7 cellular contexts compared by ENCODE assay signal in the genomic region with DNA sequence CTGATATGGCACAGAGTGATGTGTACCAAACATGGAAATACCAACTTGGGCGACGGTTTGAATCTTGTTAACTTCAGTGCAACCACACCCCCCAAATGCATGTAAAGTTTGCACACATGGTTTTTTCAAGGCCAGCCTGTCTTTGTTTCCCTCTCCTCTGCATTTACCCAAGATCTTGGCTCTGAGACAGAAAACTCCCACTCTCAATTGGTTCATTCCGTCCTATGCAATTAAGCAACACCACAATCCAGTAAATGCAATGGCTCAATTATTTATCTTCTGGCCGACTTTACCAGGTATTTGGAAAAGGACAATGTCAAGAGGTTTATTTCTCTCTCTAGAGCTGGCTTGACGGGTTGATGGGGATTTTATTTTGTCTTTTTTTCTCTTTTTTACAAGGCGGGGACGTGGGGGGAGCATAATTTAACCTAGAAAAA. TPM values are rescaled to one million over a fixed set of nuclear protein-coding genes. Genes with fewer than 3 reads are reported as not detected.
DNase-seq lines count a peak whose midpoint lies in the region; ATAC-seq, FAIRE-seq and TF ChIP-seq lines count a peak whose summit lies in the region.

No MANE protein-coding gene starts in this region.

- TF ChIP-seq CTCF in GM23338 (conservative IDR thresholded peaks at IDR 0.05; ENCODE audit: low read depth in 2 of 2), result no peak
- no peak for TF ChIP-seq CTCF in brain microvascular endothelial cell (IDR thresholded peaks at IDR 0.05; ENCODE audit: low read depth, low read length, missing control alignments)
- no peak for TF ChIP-seq CTCF in left lung (IDR thresholded peaks at IDR 0.05)
- TF ChIP-seq CTCF in tibial nerve (IDR thresholded peaks at IDR 0.05), result no peak

- peaks cover 29% of the 10 kb centered on the region for H3K4me1 ChIP-seq in GM23338 (ENCODE audit: insufficient read depth)
- H3K4me1 ChIP-seq in left lung, result peaks cover 23 to 66% of the 10 kb centered on the region in 2 donors
- H3K4me1 ChIP-seq in tibial nerve, result peaks cover 0 to 74% (median 28%) of the 10 kb centered on the region in 4 donors

- peaks cover 52% of the 10 kb centered on the region for H3K79me2 ChIP-seq in GM23338 (replicated peaks; ENCODE audit: insufficient read depth)

- no peaks in the 10 kb centered on the region for H3K9me2 ChIP-seq in GM23338 (ENCODE audit: insufficient read depth)

- H3K27me3 ChIP-seq in GM23338 (ENCODE audit: insufficient read depth), result no peaks in the 10 kb centered on the region
- no peaks in the 10 kb centered on the region for H3K27me3 ChIP-seq in brain microvascular endothelial cell (replicated peaks)
- no peaks in the 10 kb centered on the region for H3K27me3 ChIP-seq in left lung
- H3K27me3 ChIP-seq in tibial nerve, result no peaks in the 10 kb centered on the region

- H4K20me1 ChIP-seq in GM23338 (replicated peaks; ENCODE audit: insufficient read depth), result peaks cover 30% of the 10 kb centered on the region

- H3K4me3 ChIP-seq in GM23338 (peak overlapping the region; percentile 83), brain microvascular endothelial cell (ENCODE audit: low read depth, low read length) (peak overlapping the region; percentile 93), left lung (peak overlapping the region; percentile 98 to 99), tibial nerve (peak overlapping the region; percentile 76 to 100 (median 96))

- in situ Hi-C loops in brain microvascular endothelial cell (cut with HindIII; ENCODE audit: low pct_ligation_motif_present, low sequenced_read_pairs), result no loop called here

- no peak for FAIRE-seq in GM19239 (lab: Jason Lieb, UNC)

- H3K36me3 Mint-ChIP-seq in GM23338 (ENCODE audit: low read depth), result peaks cover 8% of the 10 kb centered on the region; the same call in 2 of the 3 replicates

- DNase-seq in GM23338 (ENCODE audit: low spot score) (no peak), NCI-H748 treated with DMSO at 0.1 percent for 48 hours (lab: John Stamatoyannopoulos, UW) (peak; percentile 44), brain microvascular endothelial cell (no peak), left lung (no peak), tibial nerve (ENCODE audit: low spot score in 2 of 2) (no peak), GM19239 (ENCODE audit: insufficient read length, low spot score) (no peak)

- H3K9me3 Mint-ChIP-seq in GM23338, result no peaks in the 10 kb centered on the region

- H3K27ac ChIP-seq in GM23338 (ENCODE audit: low read depth) (peak overlapping the region; percentile 85), brain microvascular endothelial cell (no peak overlapping the region), left lung (peak overlapping the region; percentile 100), tibial nerve (peak overlapping the region; percentile 98 to 100 (median 100))

- no peak for ATAC-seq in GM23338
- ATAC-seq in left lung, result peak; percentile 5
- ATAC-seq in GM21723 (IDR thresholded peaks at IDR 0.05; ENCODE audit: unreplicated experiment), result no peak

- H3K27me3 Mint-ChIP-seq in GM23338 (ENCODE audit: insufficient read depth, low read depth, poor library complexity), result peaks cover 9% of the 10 kb centered on the region

- H3F3A ChIP-seq in GM23338 (replicated peaks; ENCODE audit: low read depth), result peaks cover 3% of the 10 kb centered on the region; the same call in 1 of the 2 replicates

- no peak overlapping the region for H2AFZ ChIP-seq in GM23338

- peak; percentile 16 to 53 for TF ChIP-seq EP300 in tibial nerve (IDR thresholded peaks at IDR 0.05)

- peak overlapping the region; percentile 98 for H3K4me3 Mint-ChIP-seq in GM23338

- peak overlapping the region; percentile 58; the same call in 1 of the 2 replicates for H3K27ac Mint-ChIP-seq in GM23338

- H3K9me3 ChIP-seq in left lung (no peaks in the 10 kb centered on the region), tibial nerve (no peaks in the 10 kb centered on the region)

- whole genome bisulfite sequencing in tibial nerve, 2 donors, result 0 to 1% methylated on average over 7 of the region's 7 CpGs

- peaks cover 31% of the 10 kb centered on the region for H3K4me1 Mint-ChIP-seq in GM23338

- peak overlapping the region; percentile 92 for H3K4me2 ChIP-seq in GM23338

- no peaks in the 10 kb centered on the region for H3K36me3 ChIP-seq in GM23338 (ENCODE audit: insufficient read depth)
- no peaks in the 10 kb centered on the region for H3K36me3 ChIP-seq in brain microvascular endothelial cell (replicated peaks)
- peaks cover 0 to 6% of the 10 kb centered on the region in 2 donors for H3K36me3 ChIP-seq in left lung
- peaks cover 0 to 16% (median 0%) of the 10 kb centered on the region in 3 donors for H3K36me3 ChIP-seq in tibial nerve

- TF ChIP-seq POLR2A in tibial nerve (IDR thresholded peaks at IDR 0.05), result no peak

- intact Hi-C loops in left lung (cut with DNase I), result no loop called here

TF ChIP-seq in GM23338, 12 proteins besides CTCF, POLR2A, EP300 and RAD21 (continues in another document):
- TF ChIP-seq ZNF114 (CRISPR knock-in tag; IDR thresholded peaks at IDR 0.05) (no peak), JUNB (IDR thresholded peaks at IDR 0.05; ENCODE audit: unreplicated experiment) (no peak), STAT1 (IDR thresholded peaks at IDR 0.05; ENCODE audit: unreplicated experiment) (no peak), ETS1 (IDR thresholded peaks at IDR 0.05) (no peak), EZH2phosphoT487 (IDR thresholded peaks at IDR 0.05; ENCODE audit: unreplicated experiment) (no peak)
- TF ChIP-seq, protein P1, sequence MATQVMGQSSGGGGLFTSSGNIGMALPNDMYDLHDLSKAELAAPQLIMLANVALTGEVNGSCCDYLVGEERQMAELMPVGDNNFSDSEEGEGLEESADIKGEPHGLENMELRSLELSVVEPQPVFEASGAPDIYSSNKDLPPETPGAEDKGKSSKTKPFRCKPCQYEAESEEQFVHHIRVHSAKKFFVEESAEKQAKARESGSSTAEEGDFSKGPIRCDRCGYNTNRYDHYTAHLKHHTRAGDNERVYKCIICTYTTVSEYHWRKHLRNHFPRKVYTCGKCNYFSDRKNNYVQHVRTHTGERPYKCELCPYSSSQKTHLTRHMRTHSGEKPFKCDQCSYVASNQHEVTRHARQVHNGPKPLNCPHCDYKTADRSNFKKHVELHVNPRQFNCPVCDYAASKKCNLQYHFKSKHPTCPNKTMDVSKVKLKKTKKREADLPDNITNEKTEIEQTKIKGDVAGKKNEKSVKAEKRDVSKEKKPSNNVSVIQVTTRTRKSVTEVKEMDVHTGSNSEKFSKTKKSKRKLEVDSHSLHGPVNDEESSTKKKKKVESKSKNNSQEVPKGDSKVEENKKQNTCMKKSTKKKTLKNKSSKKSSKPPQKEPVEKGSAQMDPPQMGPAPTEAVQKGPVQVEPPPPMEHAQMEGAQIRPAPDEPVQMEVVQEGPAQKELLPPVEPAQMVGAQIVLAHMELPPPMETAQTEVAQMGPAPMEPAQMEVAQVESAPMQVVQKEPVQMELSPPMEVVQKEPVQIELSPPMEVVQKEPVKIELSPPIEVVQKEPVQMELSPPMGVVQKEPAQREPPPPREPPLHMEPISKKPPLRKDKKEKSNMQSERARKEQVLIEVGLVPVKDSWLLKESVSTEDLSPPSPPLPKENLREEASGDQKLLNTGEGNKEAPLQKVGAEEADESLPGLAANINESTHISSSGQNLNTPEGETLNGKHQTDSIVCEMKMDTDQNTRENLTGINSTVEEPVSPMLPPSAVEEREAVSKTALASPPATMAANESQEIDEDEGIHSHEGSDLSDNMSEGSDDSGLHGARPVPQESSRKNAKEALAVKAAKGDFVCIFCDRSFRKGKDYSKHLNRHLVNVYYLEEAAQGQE (IDR thresholded peaks at IDR 0.05; ENCODE audit: unreplicated experiment), result no peak

RNA-seq across cellular contexts. Expression of gene STAT3, which starts 1.0 kb away (rescaled TPM):
- 78.0 and 83.2 TPM in 2 replicates for total RNA-seq in GM23338 (2014; rRNA removed; shearing (Covaris generic))
- polyA plus RNA-seq in GM23338 (2016; fragmentation: Nextera tagmentation; extraction: Ambion mirVana), result 41.7 and 49.5 TPM in 2 replicates
- total RNA-seq in left lung (100 to 1,000 TPM; 229 to 271 TPM), tibial nerve (100 to 1,000 TPM; 133 to 322 (median 188) TPM)

RNA-seq across cellular contexts. Expression of gene CAVIN1, which starts 35.8 kb away (rescaled TPM):
- total RNA-seq in GM23338 (2014; rRNA removed; shearing (Covaris generic)), result 33.3 and 35.7 TPM in 2 replicates
- polyA plus RNA-seq in GM23338 (2016; fragmentation: Nextera tagmentation; extraction: Ambion mirVana), result 18.1 and 20.0 TPM in 2 replicates
- total RNA-seq in left lung (100 to 1,000 TPM; 285 to 320 TPM), tibial nerve (100 to 1,000 TPM; 441 to 784 (median 706) TPM)
